11 cellular contexts compared by ENCODE assay signal in genomic region chr20:63025534-63026331, GRCh38. TPM values are rescaled to one million over a fixed set of nuclear protein-coding genes. Genes with fewer than 3 reads are reported as not detected.
DNase-seq lines count a peak whose midpoint lies in the region; TF ChIP-seq lines count a peak whose summit lies in the region.
"Had no signal": no experiment of that assay in that cellular context is flagged by ENCODE, and none has a peak within 500 bp of the region (broad histone marks: within the 10 kb centered on the region; RNA-seq: fewer than 3 reads in every experiment).

No MANE protein-coding gene starts in this region.

- intact Hi-C loops in posterior vena cava (cut with DNase I) = no loop called here

- TF ChIP-seq CTCF in cardiac fibroblast (IDR thresholded peaks at IDR 0.05; ENCODE audit: low read depth, low read length) = no peak

- H3K4me3 ChIP-seq in cardiac fibroblast (replicated peaks in 1 of 2; ENCODE audit: low read depth in 2 of 2, low read length in 2 of 2) = peak overlapping the region in 1 of 2 donors; percentile 13
- H3K4me3 ChIP-seq: cardiac muscle cell had no signal

- peak; percentile 24 to 50 for DNase-seq in NCI-H524 (lab: John Stamatoyannopoulos, UW)
- DNase-seq in NCI-H524 treated with DMSO at 0.1 percent for 48 hours (lab: John Stamatoyannopoulos, UW) = no peak
- DNase-seq in LHCN-M2 (ENCODE audit: low read depth) = peak; percentile 43
- DNase-seq in cardiac fibroblast (ENCODE audit: low read depth in 2 of 2) = peak; percentile 43 to 54
- peak; percentile 80 for DNase-seq in posterior vena cava (ENCODE audit: low spot score)
- DNase-seq in activated effector memory CD4-positive, alpha-beta T cell treated with Interleukin-2 at 50 U/mL for 16 hours = no peak
- DNase-seq in GM19238 (ENCODE audit: insufficient read length, low spot score) = no peak
- DNase-seq in OCI-M1 (lab: John Stamatoyannopoulos, UW) = no peak

RNA-seq across cellular contexts. Expression of gene BHLHE23, which starts 19.0 kb away (rescaled TPM):
- total RNA-seq in LHCN-M2 (2014; rRNA removed) (not detected in 2 replicates), posterior vena cava (not detected)
- not detected for polyA plus RNA-seq in LHCN-M2 (2012)
- total RNA-seq: cardiac muscle cell, liver had no signal
- polyA plus RNA-seq: AG04450, cardiac muscle cell, liver had no signal

Comparison
In these comparisons a context has a peak if more than half of its experiments do, and no peak if none do; other contexts are left out.
1. DNase-seq: peak in NCI-H524 (2 of 2), LHCN-M2 (single experiment), cardiac fibroblast (2 of 2) and posterior vena cava (single experiment); none in NCI-H524 treated with DMSO at 0.1 percent for 48 hours (single experiment), activated effector memory CD4-positive, alpha-beta T cell treated with Interleukin-2 at 50 U/mL for 16 hours (single experiment), GM19238 (single experiment) and OCI-M1 (single experiment).